In the genomic region with DNA sequence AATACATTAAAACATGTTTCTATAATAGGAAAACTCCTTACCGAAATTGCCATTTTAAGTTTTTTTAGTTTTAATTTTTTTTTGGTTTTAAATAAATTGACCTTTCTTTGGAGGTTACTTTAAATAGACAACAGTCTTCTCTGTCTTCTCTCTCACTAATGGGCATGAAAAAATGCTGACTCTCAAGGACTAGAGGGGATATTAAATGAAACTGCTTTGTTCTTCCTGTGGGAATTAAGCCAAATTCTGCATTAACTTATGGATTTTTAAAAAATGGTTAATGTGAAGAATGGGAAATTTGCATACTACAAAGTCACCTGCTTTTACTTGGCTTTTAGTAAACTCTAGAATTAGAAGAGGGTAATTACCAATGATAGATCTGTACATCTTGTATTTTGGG, we compare ENCODE assay signal across 16 cellular contexts.
DNase-seq lines count a peak whose midpoint lies in the region; ATAC-seq lines count a peak whose summit lies in the region.
"Had no signal": no experiment of that assay in that cellular context is flagged by ENCODE, and none has a peak within 500 bp of the region (broad histone marks: within the 10 kb centered on the region; RNA-seq: fewer than 3 reads in every experiment).

No MANE protein-coding gene starts in this region.

- intact Hi-C loops in Right ventricle myocardium inferior (cut with DNase I) = no loop called here

- no peak for ATAC-seq in Right ventricle myocardium inferior
- ATAC-seq: CD8-positive, alpha-beta T cell; GM12878 had no signal

- DNase-seq in NCI-H1105 treated with DMSO at 0.1 percent for 48 hours (lab: John Stamatoyannopoulos, UW) = peak; percentile 84
- DNase-seq in SK-MEL-5 (ENCODE audit: low read depth, low spot score) = peak; percentile 41
- peak; percentile 24 for DNase-seq in epidermal melanocyte (ENCODE audit: insufficient read length, low spot score)
- DNase-seq in NCI-H128 (lab: John Stamatoyannopoulos, UW; ENCODE audit: unreplicated experiment) = no peak
- no peak for DNase-seq in GOT3 (lab: John Stamatoyannopoulos, UW)
- no peak for DNase-seq in Right ventricle myocardium inferior (ENCODE audit: missing footprints)
- no peak for DNase-seq in midbrain (lab: John Stamatoyannopoulos, UW)
- DNase-seq: CD8-positive, alpha-beta T cell; COR-L47; DMS 273 treated with DMSO at 0.1 percent for 48 hours; DMS53; DND-41; EL; HCEC 1CT; IMR-90 had no signal

- in situ Hi-C loops in SK-MEL-5 (cut with HindIII; ENCODE audit: low pct_unique_long_range_greater_than_20kb, low sequenced_read_pairs) = no loop called here

Comparison
In these comparisons a context has a peak if more than half of its experiments do, and no peak if none do; other contexts are left out.
1. DNase-seq: peak in NCI-H1105 treated with DMSO at 0.1 percent for 48 hours (single experiment), SK-MEL-5 (single experiment) and epidermal melanocyte (single experiment); none in NCI-H128 (single experiment), GOT3 (single experiment), Right ventricle myocardium inferior (single experiment) and midbrain (single experiment).